9 cellular contexts compared by ENCODE assay signal in the genomic region with DNA sequence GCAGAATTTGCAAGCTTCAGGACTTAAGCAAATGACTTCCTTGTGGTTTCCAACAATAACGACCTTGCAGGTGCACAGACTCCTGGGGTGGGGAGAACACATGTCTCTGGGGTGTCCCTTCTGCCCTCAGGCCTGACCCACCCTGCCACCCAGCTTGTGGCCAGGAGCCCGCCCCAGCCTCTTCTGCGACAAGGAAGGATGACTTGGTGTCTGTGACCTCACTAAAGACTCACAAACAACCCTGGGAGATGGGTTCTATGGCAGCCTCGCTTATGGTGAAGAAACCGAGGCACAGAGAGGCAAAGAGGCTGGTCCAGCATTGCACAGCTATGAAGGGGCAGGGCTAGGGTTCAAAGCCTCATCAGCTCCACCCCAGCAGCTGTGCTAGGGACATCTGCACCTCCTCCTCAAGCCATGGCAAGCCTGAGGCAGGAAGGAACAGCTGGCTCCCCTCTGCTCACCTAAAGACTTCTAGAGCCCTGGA. TPM values are rescaled to one million over a fixed set of nuclear protein-coding genes. Genes with fewer than 3 reads are reported as not detected.
DNase-seq lines count a peak whose midpoint lies in the region; ATAC-seq, FAIRE-seq and TF ChIP-seq lines count a peak whose summit lies in the region.
"Had no signal": no experiment of that assay in that cellular context is flagged by ENCODE, and none has a peak within 500 bp of the region (broad histone marks: within the 10 kb centered on the region; RNA-seq: fewer than 3 reads in every experiment).

No MANE protein-coding gene starts in this region.

- no peak for ATAC-seq in naive thymus-derived CD8-positive, alpha-beta T cell
- ATAC-seq: sciatic nerve had no signal

- peak overlapping the region; percentile 87 for H3K4me3 Mint-ChIP-seq in activated CD4-positive, alpha-beta memory T cell treated with anti-CD3 and anti-CD28 coated beads, Interleukin-2, amount 10 ng/mL, durations not matched to agents 7 days and 5 days
- H3K4me3 Mint-ChIP-seq in naive thymus-derived CD8-positive, alpha-beta T cell: peak overlapping the region; percentile 82 to 94 (median 90)

- TF ChIP-seq POLR2A in GM12892 (IDR thresholded peaks at IDR 0.05; ENCODE audit: low read depth, low read length): no peak

- POLR2A ChIA-PET in activated CD4-positive, alpha-beta memory T cell treated with anti-CD3 and anti-CD28 coated beads, Interleukin-2, amount 10 ng/mL, durations not matched to agents 7 days and 5 days (lab: Charles Lee): interaction anchor here (1.0 to 1.3 kb wide), 2 partner anchors 25 to 181 kb away, joined by 3 read pairs; a partner anchor contains a TSS
- POLR2A ChIA-PET in naive thymus-derived CD8-positive, alpha-beta T cell (lab: Charles Lee): interaction anchor here (0.6 to 2.2 kb wide), 9 partner anchors 12 to 62 kb away, joined by 3 to 7 read pairs (median 3); no protein-coding TSS in a partner anchor

- CTCF ChIA-PET in activated CD4-positive, alpha-beta memory T cell treated with anti-CD3 and anti-CD28 coated beads, Interleukin-2, amount 10 ng/mL, durations not matched to agents 7 days and 5 days (lab: Charles Lee): interaction anchor here (0.8 to 1.9 kb wide), 3 partner anchors 46 to 115 kb away, joined by 3 to 6 read pairs (median 5); a partner anchor contains a TSS

- H3K27me3 Mint-ChIP-seq in activated CD4-positive, alpha-beta memory T cell treated with anti-CD3 and anti-CD28 coated beads, Interleukin-2, amount 10 ng/mL, durations not matched to agents 7 days and 5 days: no peaks in the 10 kb centered on the region
- H3K27me3 Mint-ChIP-seq in naive thymus-derived CD8-positive, alpha-beta T cell: no peaks in the 10 kb centered on the region

- peak overlapping the region; percentile 81 for H3K27ac Mint-ChIP-seq in activated CD4-positive, alpha-beta memory T cell treated with anti-CD3 and anti-CD28 coated beads, Interleukin-2, amount 10 ng/mL, durations not matched to agents 7 days and 5 days
- H3K27ac Mint-ChIP-seq in naive thymus-derived CD8-positive, alpha-beta T cell: peak overlapping the region; percentile 73 to 92 (median 84)

- peak; percentile 66 for FAIRE-seq in GM12892 (lab: Jason Lieb, UNC)

- H3K36me3 Mint-ChIP-seq in activated CD4-positive, alpha-beta memory T cell treated with anti-CD3 and anti-CD28 coated beads, Interleukin-2, amount 10 ng/mL, durations not matched to agents 7 days and 5 days (ENCODE audit: low read depth): peaks cover 45% of the 10 kb centered on the region
- H3K36me3 Mint-ChIP-seq in naive thymus-derived CD8-positive, alpha-beta T cell: peaks cover 0 to 27% (median 0%) of the 10 kb centered on the region in 3 donors

- DNase-seq in GM12892 (ENCODE audit: insufficient read length) (no peak), HT-29 (ENCODE audit: low spot score) (peak; percentile 19), NCI-H128 (lab: John Stamatoyannopoulos, UW; ENCODE audit: unreplicated experiment) (no peak), SIG-M5 (lab: John Stamatoyannopoulos, UW) (no peak), A172 (ENCODE audit: low spot score) (no peak)
- peak; percentile 56 for DNase-seq in activated CD4-positive, alpha-beta memory T cell treated with anti-CD3 and anti-CD28 coated beads, Interleukin-2, amount 10 ng/mL, durations not matched to agents 7 days and 5 days
- peak in 7 of 10 donors; percentile 13 to 73 (median 25) for DNase-seq in naive thymus-derived CD8-positive, alpha-beta T cell
- DNase-seq: T1000 had no signal

- H3K4me1 Mint-ChIP-seq in activated CD4-positive, alpha-beta memory T cell treated with anti-CD3 and anti-CD28 coated beads, Interleukin-2, amount 10 ng/mL, durations not matched to agents 7 days and 5 days: peaks cover 61% of the 10 kb centered on the region
- peaks cover 45 to 82% (median 72%) of the 10 kb centered on the region in 4 donors for H3K4me1 Mint-ChIP-seq in naive thymus-derived CD8-positive, alpha-beta T cell

- no peaks in the 10 kb centered on the region for H3K9me3 Mint-ChIP-seq in activated CD4-positive, alpha-beta memory T cell treated with anti-CD3 and anti-CD28 coated beads, Interleukin-2, amount 10 ng/mL, durations not matched to agents 7 days and 5 days
- H3K9me3 Mint-ChIP-seq in naive thymus-derived CD8-positive, alpha-beta T cell: no peaks in the 10 kb centered on the region

RNA-seq across cellular contexts. Expression of a gene that starts 2.6 kb away (rescaled TPM):
- polyA plus RNA-seq in GM12892 (2012; ENCODE audit: missing spikeins): 17.1 TPM
- total RNA-seq in HT-29 (2014; rRNA removed; shearing (Covaris generic)): 10.9 and 13.7 TPM in 2 replicates
- total RNA-seq in activated CD4-positive, alpha-beta memory T cell treated with anti-CD3 and anti-CD28 coated beads, Interleukin-2, amount 10 ng/mL, durations not matched to agents 7 days and 5 days: 100 to 1,000 TPM; 290 to 291 TPM
- total RNA-seq in naive thymus-derived CD8-positive, alpha-beta T cell: 100 to 1,000 TPM; 140 to 144 TPM
- 10 to 100 TPM; 37.4 to 71.3 (median 47.7) TPM for polyA plus RNA-seq in naive thymus-derived CD8-positive, alpha-beta T cell
- 1.3 and 5.8 TPM in 2 replicates for total RNA-seq in A172 (2014; rRNA removed; shearing (Covaris generic))

RNA-seq across cellular contexts. Expression of a gene that starts 45.3 kb away (rescaled TPM):
- 0.87 TPM for polyA plus RNA-seq in GM12892 (2012; ENCODE audit: missing spikeins)
- total RNA-seq in HT-29 (2014; rRNA removed; shearing (Covaris generic)): 0.03 TPM in 1 of 2 replicates, not detected in the other
- under 1 TPM; 0.45 to 0.65 TPM for total RNA-seq in activated CD4-positive, alpha-beta memory T cell treated with anti-CD3 and anti-CD28 coated beads, Interleukin-2, amount 10 ng/mL, durations not matched to agents 7 days and 5 days
- 1 to 10 TPM; 1.1 to 1.6 TPM for total RNA-seq in naive thymus-derived CD8-positive, alpha-beta T cell
- polyA plus RNA-seq in naive thymus-derived CD8-positive, alpha-beta T cell: not detected
- 0.67 and 1.2 TPM in 2 replicates for total RNA-seq in A172 (2014; rRNA removed; shearing (Covaris generic))

Comparison
In these comparisons a context has a peak if more than half of its experiments do, and no peak if none do; other contexts are left out.
1. DNase-seq: peak in HT-29 (single experiment), activated CD4-positive, alpha-beta memory T cell treated with anti-CD3 and anti-CD28 coated beads, Interleukin-2, amount 10 ng/mL, durations not matched to agents 7 days and 5 days (single experiment) and naive thymus-derived CD8-positive, alpha-beta T cell (7 of 10); none in GM12892 (single experiment), NCI-H128 (single experiment), SIG-M5 (single experiment) and A172 (single experiment).